ENCODE assay signal across 18 cellular contexts in genomic region chr7:49775949-49776443, GRCh38. TPM values are rescaled to one million over a fixed set of nuclear protein-coding genes. Genes with fewer than 3 reads are reported as not detected.
DNase-seq lines count a peak whose midpoint lies in the region; ATAC-seq and TF ChIP-seq lines count a peak whose summit lies in the region.
"Had no signal": no experiment of that assay in that cellular context is flagged by ENCODE, and none has a peak within 500 bp of the region (broad histone marks: within the 10 kb centered on the region; RNA-seq: fewer than 3 reads in every experiment).

No MANE protein-coding gene starts in this region.

- peak overlapping the region; percentile 73 for H3K56ac ChIP-seq in mesendoderm (ENCODE audit: low read length)

- peak; percentile 43 for DNase-seq in DMS 273 (lab: John Stamatoyannopoulos, UW; ENCODE audit: unreplicated experiment)
- DNase-seq in DMS 273 treated with DMSO at 0.1 percent for 48 hours (lab: John Stamatoyannopoulos, UW), result no peak
- DNase-seq in endodermal cell, result peak; percentile 61
- DNase-seq in mesendoderm, result no peak
- DNase-seq in testis, result no peak
- DNase-seq in natural killer cell, result no peak
- DNase-seq: activated CD4-positive, alpha-beta T cell treated with anti-CD3 and anti-CD28 coated beads, Interleukin-2, amount 10 ng/mL, durations not matched to agents 7 days and 5 days; activated gamma-delta T cell treated with Interleukin-2 at 50 U/mL for 16 hours; Caco-2; HFFc6; T-cell had no signal

- H4K5ac ChIP-seq in mesendoderm (ENCODE audit: low read length), result no peak overlapping the region

- H3K23ac ChIP-seq in mesendoderm (ENCODE audit: low read length), result no peak overlapping the region

- peaks cover 76% of the 10 kb centered on the region for H3K27me3 Mint-ChIP-seq in endodermal cell (ENCODE audit: insufficient read depth)
- H3K27me3 Mint-ChIP-seq in natural killer cell (ENCODE audit: low read depth in 2 of 2), result peaks cover 32 to 53% of the 10 kb centered on the region in 2 donors

- H3K18ac ChIP-seq in mesendoderm (ENCODE audit: low read length), result no peak overlapping the region

- ATAC-seq in GM21529 (IDR thresholded peaks at IDR 0.05; ENCODE audit: unreplicated experiment) (no peak), natural killer cell (no peak), esophagus mucosa (no peak)
- ATAC-seq: T-cell had no signal

- peaks cover 2% of the 10 kb centered on the region for H3K4me1 ChIP-seq in endodermal cell (ENCODE audit: control insufficient read depth, insufficient read depth, low read length)
- peaks cover 2% of the 10 kb centered on the region for H3K4me1 ChIP-seq in mesendoderm (ENCODE audit: control insufficient read depth, low read depth, low read length)
- no peaks in the 10 kb centered on the region for H3K4me1 ChIP-seq in testis

- H2BK120ac ChIP-seq in mesendoderm (ENCODE audit: low read depth, low read length), result no peak overlapping the region

- H3K4ac ChIP-seq in mesendoderm (ENCODE audit: low read depth, low read length), result no peak overlapping the region

- no peak for TF ChIP-seq POLR2A in testis (IDR thresholded peaks at IDR 0.05)

- H3K4me3 Mint-ChIP-seq in endodermal cell (peak overlapping the region; percentile 59), natural killer cell (no peak overlapping the region)
- H3K4me3 Mint-ChIP-seq: activated CD4-positive, alpha-beta T cell treated with anti-CD3 and anti-CD28 coated beads, Interleukin-2, amount 10 ng/mL, durations not matched to agents 7 days and 5 days; HFFc6; T-cell had no signal

- peaks cover 11% of the 10 kb centered on the region for H3K4me1 Mint-ChIP-seq in endodermal cell
- H3K4me1 Mint-ChIP-seq in natural killer cell, result peaks cover 4% of the 10 kb centered on the region in 2 donors

- H3K4me3 ChIP-seq in endodermal cell (ENCODE audit: low read length) (peak overlapping the region; percentile 62), mesendoderm (ENCODE audit: low read length) (no peak overlapping the region), testis (peak overlapping the region; percentile 20 to 56)

- peaks cover 79% of the 10 kb centered on the region for H3K27me3 ChIP-seq in endodermal cell (ENCODE audit: control insufficient read depth, insufficient read depth, low read length, poor library complexity, severe bottlenecking)
- H3K27me3 ChIP-seq in mesendoderm (ENCODE audit: insufficient read depth, low read length, poor library complexity), result peaks cover 31% of the 10 kb centered on the region
- no peaks in the 10 kb centered on the region for H3K27me3 ChIP-seq in testis

- H3K27ac Mint-ChIP-seq in endodermal cell (no peak overlapping the region), natural killer cell (no peak overlapping the region)
- H3K27ac Mint-ChIP-seq: activated CD4-positive, alpha-beta T cell treated with anti-CD3 and anti-CD28 coated beads, Interleukin-2, amount 10 ng/mL, durations not matched to agents 7 days and 5 days; HFFc6; T-cell had no signal

- H2BK5ac ChIP-seq in mesendoderm (ENCODE audit: low read length), result no peak overlapping the region

- peak overlapping the region; percentile 40 for H3K4me2 ChIP-seq in mesendoderm (ENCODE audit: low read length)

- no peak overlapping the region for H2BK15ac ChIP-seq in mesendoderm (replicated peaks; ENCODE audit: low read depth)

- H3K79me1 ChIP-seq in mesendoderm (ENCODE audit: low read length), result no peaks in the 10 kb centered on the region

- H3K27ac ChIP-seq in endodermal cell (ENCODE audit: low read depth, low read length), result no peak overlapping the region
- no peak overlapping the region for H3K27ac ChIP-seq in mesendoderm (ENCODE audit: low read depth, low read length)
- no peak overlapping the region for H3K27ac ChIP-seq in testis
- H3K27ac ChIP-seq: 22Rv1 had no signal

- TF ChIP-seq CTCF in endodermal cell (conservative IDR thresholded peaks at IDR 0.05), result no peak
- no peak for TF ChIP-seq CTCF in testis (IDR thresholded peaks at IDR 0.05)
- TF ChIP-seq CTCF in natural killer cell (IDR thresholded peaks at IDR 0.05), result no peak

- H3K9me3 ChIP-seq in endodermal cell (ENCODE audit: control insufficient read depth, low read length) (no peaks in the 10 kb centered on the region), testis (no peaks in the 10 kb centered on the region)

- H3K79me2 ChIP-seq in mesendoderm (ENCODE audit: control insufficient read depth, insufficient read depth, low read length), result no peaks in the 10 kb centered on the region

- intact Hi-C loops in testis (cut with DNase I; ENCODE audit: low total_unique reads), result no loop called here
- intact Hi-C loops in natural killer cell (cut with micrococcal nuclease), result no loop called here

- H4K8ac ChIP-seq in mesendoderm (ENCODE audit: low read depth, low read length), result no peak overlapping the region

- H2AK5ac ChIP-seq in mesendoderm (ENCODE audit: low read length), result no peak overlapping the region

- H3K36me3 ChIP-seq in endodermal cell (ENCODE audit: control insufficient read depth, insufficient read depth, low read length), result no peaks in the 10 kb centered on the region
- H3K36me3 ChIP-seq in mesendoderm (ENCODE audit: control insufficient read depth, insufficient read depth, low read length), result no peaks in the 10 kb centered on the region
- H3K36me3 ChIP-seq in testis (ENCODE audit: low read depth, missing control alignments), result no peaks in the 10 kb centered on the region

- H3K9ac ChIP-seq in endodermal cell (ENCODE audit: extremely low read depth, low read length, poor library complexity, severe bottlenecking) (no peak overlapping the region), mesendoderm (ENCODE audit: low read length) (peak overlapping the region; percentile 42)

- WGBS in endodermal cell (ENCODE audit: insufficient coverage in 1 of 2, insufficient read length in 1 of 2), 2 experiments, result 22 to 36% methylated on average over 12 to 25 of the region's 25 CpGs
- no CpG with 5 or more reads among the region's 25 CpGs for WGBS in mesendoderm (ENCODE audit: extremely low coverage, insufficient coverage, low lambda C conversion rate)
- WGBS in testis, 2 donors, result 11 to 21% methylated on average over 11 to 25 of the region's 25 CpGs

- H3K36me3 Mint-ChIP-seq in endodermal cell (ENCODE audit: low read depth), result no peaks in the 10 kb centered on the region
- peaks cover 8% of the 10 kb centered on the region for H3K36me3 Mint-ChIP-seq in natural killer cell
- H3K36me3 Mint-ChIP-seq: T-cell had no signal

- H3K9me3 Mint-ChIP-seq in endodermal cell, result no peaks in the 10 kb centered on the region
- peaks cover 0 to 2% of the 10 kb centered on the region in 2 donors for H3K9me3 Mint-ChIP-seq in natural killer cell
- H3K9me3 Mint-ChIP-seq: activated CD4-positive, alpha-beta T cell treated with anti-CD3 and anti-CD28 coated beads, Interleukin-2, amount 10 ng/mL, durations not matched to agents 7 days and 5 days had no signal

RNA-seq across cellular contexts. Expression of gene VWC2, which starts 2.6 kb away (rescaled TPM):
- not detected for total RNA-seq in endodermal cell
- 0.11 TPM for polyA plus RNA-seq in endodermal cell (2013, experiment 1 of 2)
- 0.08 TPM for polyA plus RNA-seq in endodermal cell (2013, experiment 2 of 2)
- 0.06 TPM for polyA plus RNA-seq in mesendoderm (2013, experiment 1 of 2)
- polyA plus RNA-seq in mesendoderm (2013, experiment 2 of 2), result 0.04 TPM
- under 1 TPM; 0.19 to 0.31 TPM for total RNA-seq in testis
- polyA plus RNA-seq in testis (ENCODE audit: insufficient read depth, low read depth, low replicate concordance), result 0.08 TPM
- total RNA-seq in natural killer cell, result not detected
- 0.04 TPM for total RNA-seq in esophagus mucosa
- total RNA-seq: activated CD4-positive, alpha-beta T cell treated with anti-CD3 and anti-CD28 coated beads, Interleukin-2, amount 10 ng/mL, durations not matched to agents 7 days and 5 days; Caco-2; HFFc6; left lobe of liver; LHCN-M2; OCI-LY7; pulmonary artery endothelial cell; T-cell had no signal

Comparison
In these comparisons a context has a peak if more than half of its experiments do, and no peak if none do; other contexts are left out.
1. DNase-seq: peak in DMS 273 (single experiment) and endodermal cell (single experiment); none in DMS 273 treated with DMSO at 0.1 percent for 48 hours (single experiment), mesendoderm (single experiment), testis (single experiment) and natural killer cell (single experiment).